Comparison of ENCODE assay signal across 33 cellular contexts in genomic region chr10:82136103-82136502, GRCh38.
"Had no signal": no experiment of that assay in that cellular context is flagged by ENCODE, and none has a peak within 500 bp of the region (broad histone marks: within the 10 kb centered on the region; RNA-seq: fewer than 3 reads in every experiment).

No MANE protein-coding gene starts in this region.

- H3K4me1 ChIP-seq: ascending aorta, breast epithelium, colonic mucosa, esophagus squamous epithelium, gastroesophageal sphincter, heart right ventricle had no signal

- H3K36me3 ChIP-seq: ascending aorta, cardiac muscle cell, colonic mucosa, esophagus squamous epithelium, gastroesophageal sphincter, heart right ventricle had no signal

- H3K9me3 ChIP-seq: ascending aorta, colonic mucosa, esophagus squamous epithelium had no signal

- FAIRE-seq: endometrium, endothelial cell of umbilical vein, TTC549 had no signal

- ATAC-seq: activated CD4-positive, alpha-beta T cell treated with anti-CD3 and anti-CD28 coated beads for 36 hours; activated CD4-positive, CD25-positive, alpha-beta regulatory T cell treated with anti-CD3 and anti-CD28 coated beads, Interleukin-2, amount 50 U/mL, for 24 hours; activated naive CD4-positive, alpha-beta T cell treated with anti-CD3 and anti-CD28 coated beads, Interleukin-2, amount 50 U/mL, for 72 hours; activated T-cell treated with anti-CD3 and anti-CD28 coated beads, Interleukin-2, amount 50 U/mL, for 72 hours; gastroesophageal sphincter; heart right ventricle had no signal

- DNase-seq: activated B cell treated with CpG ODN at 0.5 μM for 24 hours; activated CD4-positive, alpha-beta memory T cell treated with anti-CD3 and anti-CD28 coated beads, Interleukin-2, amount 10 ng/mL, durations not matched to agents 7 days and 5 days; activated CD4-positive, alpha-beta T cell treated with anti-CD3 and anti-CD28 coated beads for 36 hours; activated CD4-positive, alpha-beta T cell treated with anti-CD3 and anti-CD28 coated beads, Interleukin-2, amount 10 ng/mL, durations not matched to agents 7 days and 5 days; activated CD4-positive, alpha-beta T cell treated with anti-CD3 and anti-CD28 coated beads, Interleukin-2, amount 50 U/mL, for 4 hours; activated CD8-positive, alpha-beta memory T cell treated with anti-CD3 and anti-CD28 coated beads, Interleukin-2, amount 50 U/mL, for 48 hours; activated gamma-delta T cell; activated naive CD4-positive, alpha-beta T cell; activated naive CD4-positive, alpha-beta T cell treated with anti-CD3 and anti-CD28 coated beads, Interleukin-2, amount 10 ng/mL, durations not matched to agents 7 days and 5 days; activated naive CD8-positive, alpha-beta T cell treated with anti-CD3 and anti-CD28 coated beads, Interleukin-2, amount 10 ng/mL, durations not matched to agents 7 days and 5 days; activated T-cell treated with anti-CD3 and anti-CD28 coated beads for 4 hours; activated T-cell treated with anti-CD3 and anti-CD28 coated beads, Interleukin-2, amount 50 U/mL, for 24 hours; activated T-cell treated with anti-CD3 and anti-CD28 coated beads, Interleukin-2, amount 50 U/mL, for 72 hours; central memory CD4-positive, alpha-beta T cell; cerebellar nuclear complex; colonic mucosa; effector CD8-positive, alpha-beta T cell; esophagus squamous epithelium; foreskin melanocyte; heart right ventricle; T-helper 2 cell had no signal

- H3K27me3 ChIP-seq: ascending aorta, breast epithelium, cardiac muscle cell, colonic mucosa, esophagus squamous epithelium, gastroesophageal sphincter, heart right ventricle had no signal

- H3K4me3 ChIP-seq: ascending aorta, breast epithelium, cardiac muscle cell, colonic mucosa, esophagus squamous epithelium, gastroesophageal sphincter, heart right ventricle had no signal

- H3K27me3 Mint-ChIP-seq: activated B cell treated with CpG ODN at 0.5 μM for 24 hours; activated CD4-positive, alpha-beta memory T cell treated with anti-CD3 and anti-CD28 coated beads, Interleukin-2, amount 10 ng/mL, durations not matched to agents 7 days and 5 days; activated CD4-positive, alpha-beta T cell treated with anti-CD3 and anti-CD28 coated beads for 36 hours; activated CD4-positive, alpha-beta T cell treated with anti-CD3 and anti-CD28 coated beads, Interleukin-2, amount 10 ng/mL, durations not matched to agents 7 days and 5 days; activated naive CD4-positive, alpha-beta T cell treated with anti-CD3 and anti-CD28 coated beads, Interleukin-2, amount 10 ng/mL, durations not matched to agents 7 days and 5 days; activated naive CD8-positive, alpha-beta T cell treated with anti-CD3 and anti-CD28 coated beads, Interleukin-2, amount 10 ng/mL, durations not matched to agents 7 days and 5 days; activated T-cell treated with anti-CD3 and anti-CD28 coated beads, Interleukin-2, amount 50 U/mL, for 24 hours; brain had no signal

- H3K27ac Mint-ChIP-seq: activated B cell treated with CpG ODN at 0.5 μM for 24 hours; activated CD4-positive, alpha-beta memory T cell treated with anti-CD3 and anti-CD28 coated beads, Interleukin-2, amount 10 ng/mL, durations not matched to agents 7 days and 5 days; activated CD4-positive, alpha-beta T cell treated with anti-CD3 and anti-CD28 coated beads for 36 hours; activated CD4-positive, alpha-beta T cell treated with anti-CD3 and anti-CD28 coated beads, Interleukin-2, amount 10 ng/mL, durations not matched to agents 7 days and 5 days; activated naive CD4-positive, alpha-beta T cell treated with anti-CD3 and anti-CD28 coated beads, Interleukin-2, amount 10 ng/mL, durations not matched to agents 7 days and 5 days; activated naive CD4-positive, alpha-beta T cell treated with anti-CD3 and anti-CD28 coated beads, Interleukin-2, amount 50 U/mL, for 72 hours; activated naive CD8-positive, alpha-beta T cell treated with anti-CD3 and anti-CD28 coated beads, Interleukin-2, amount 10 ng/mL, durations not matched to agents 7 days and 5 days; activated T-cell treated with anti-CD3 and anti-CD28 coated beads, Interleukin-2, amount 50 U/mL, for 24 hours; activated T-cell treated with anti-CD3 and anti-CD28 coated beads, Interleukin-2, amount 50 U/mL, for 72 hours; brain had no signal

- H3K4me3 Mint-ChIP-seq: activated B cell treated with CpG ODN at 0.5 μM for 24 hours; activated CD4-positive, alpha-beta memory T cell treated with anti-CD3 and anti-CD28 coated beads, Interleukin-2, amount 10 ng/mL, durations not matched to agents 7 days and 5 days; activated CD4-positive, alpha-beta T cell treated with anti-CD3 and anti-CD28 coated beads for 36 hours; activated CD4-positive, alpha-beta T cell treated with anti-CD3 and anti-CD28 coated beads, Interleukin-2, amount 10 ng/mL, durations not matched to agents 7 days and 5 days; activated naive CD4-positive, alpha-beta T cell treated with anti-CD3 and anti-CD28 coated beads, Interleukin-2, amount 10 ng/mL, durations not matched to agents 7 days and 5 days; activated naive CD8-positive, alpha-beta T cell treated with anti-CD3 and anti-CD28 coated beads, Interleukin-2, amount 10 ng/mL, durations not matched to agents 7 days and 5 days; activated T-cell treated with anti-CD3 and anti-CD28 coated beads, Interleukin-2, amount 50 U/mL, for 24 hours; activated T-cell treated with anti-CD3 and anti-CD28 coated beads, Interleukin-2, amount 50 U/mL, for 72 hours; brain had no signal

- H3K27ac ChIP-seq: ascending aorta, breast epithelium, cardiac muscle cell, colonic mucosa, epithelial cell of prostate, esophagus squamous epithelium, gastroesophageal sphincter, heart right ventricle, VCaP had no signal

- H3K4me1 Mint-ChIP-seq: activated B cell treated with CpG ODN at 0.5 μM for 24 hours; activated CD4-positive, alpha-beta memory T cell treated with anti-CD3 and anti-CD28 coated beads, Interleukin-2, amount 10 ng/mL, durations not matched to agents 7 days and 5 days; activated CD4-positive, alpha-beta T cell treated with anti-CD3 and anti-CD28 coated beads for 36 hours; activated CD4-positive, alpha-beta T cell treated with anti-CD3 and anti-CD28 coated beads, Interleukin-2, amount 10 ng/mL, durations not matched to agents 7 days and 5 days; activated naive CD4-positive, alpha-beta T cell treated with anti-CD3 and anti-CD28 coated beads, Interleukin-2, amount 10 ng/mL, durations not matched to agents 7 days and 5 days; activated naive CD8-positive, alpha-beta T cell treated with anti-CD3 and anti-CD28 coated beads, Interleukin-2, amount 10 ng/mL, durations not matched to agents 7 days and 5 days; brain had no signal

- H3K36me3 Mint-ChIP-seq: activated naive CD4-positive, alpha-beta T cell treated with anti-CD3 and anti-CD28 coated beads, Interleukin-2, amount 10 ng/mL, durations not matched to agents 7 days and 5 days; activated naive CD4-positive, alpha-beta T cell treated with anti-CD3 and anti-CD28 coated beads, Interleukin-2, amount 50 U/mL, for 72 hours; activated naive CD8-positive, alpha-beta T cell treated with anti-CD3 and anti-CD28 coated beads, Interleukin-2, amount 10 ng/mL, durations not matched to agents 7 days and 5 days had no signal
